12 cellular contexts compared by ENCODE assay signal in the genomic region with DNA sequence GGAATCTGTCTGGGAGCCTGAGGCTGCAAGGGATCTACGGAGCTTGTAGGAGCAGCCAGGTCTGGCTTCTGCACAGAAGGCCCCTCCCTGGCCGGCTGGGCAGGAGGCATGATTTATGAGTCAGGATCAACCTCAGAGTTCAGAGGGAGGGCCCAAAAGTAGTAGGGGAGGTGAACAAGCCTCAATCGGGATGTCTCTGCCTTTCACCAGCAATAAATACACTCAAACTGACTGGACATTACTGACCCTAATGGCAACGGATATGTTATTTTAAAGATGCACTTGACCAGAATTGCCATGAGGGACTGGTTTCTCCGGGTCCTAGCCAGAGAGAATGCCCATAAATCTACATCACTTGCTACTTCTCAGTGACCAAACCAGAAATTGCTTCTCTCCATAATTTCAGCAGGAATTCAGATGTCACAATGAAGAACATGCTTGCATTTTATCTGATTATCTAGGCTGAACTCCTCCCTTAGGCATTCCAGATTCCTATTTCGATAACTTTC.
DNase-seq lines count a peak whose midpoint lies in the region; ATAC-seq and TF ChIP-seq lines count a peak whose summit lies in the region.
"Had no signal": no experiment of that assay in that cellular context is flagged by ENCODE, and none has a peak within 500 bp of the region (broad histone marks: within the 10 kb centered on the region; RNA-seq: fewer than 3 reads in every experiment).

No MANE protein-coding gene starts in this region.

- peak overlapping the region; percentile 73 for H3K27ac Mint-ChIP-seq in progenitor cell of endocrine pancreas
- H3K27ac Mint-ChIP-seq in activated CD8-positive, alpha-beta memory T cell treated with anti-CD3 and anti-CD28 coated beads, Interleukin-2, amount 10 ng/mL, durations not matched to agents 7 days and 5 days: no peak overlapping the region
- H3K27ac Mint-ChIP-seq in activated T-helper 17 cell treated with anti-CD3 and anti-CD28 coated beads, Interleukin-2, amount 50 U/mL, for 72 hours: no peak overlapping the region
- H3K27ac Mint-ChIP-seq: activated CD4-positive, alpha-beta memory T cell treated with anti-CD3 and anti-CD28 coated beads for 36 hours; immature natural killer cell had no signal

- POLR2A ChIA-PET in HEK293 (lab: Yijun Ruan, JAX) (no interaction called here), RWPE1 (lab: Yijun Ruan, JAX; ENCODE audit: low non-redundant PET) (no interaction called here)

- H2AFZ ChIP-seq in Karpas-422 (ENCODE audit: low read length): no peak overlapping the region
- H2AFZ ChIP-seq: parathyroid adenoma had no signal

- H3K36me3 ChIP-seq in HEK293 (ENCODE audit: control insufficient read depth in 2 of 2, insufficient read depth in 1 of 2, low read length in 2 of 2): no peaks in the 10 kb centered on the region
- H3K36me3 ChIP-seq in Karpas-422 (ENCODE audit: insufficient read depth, low read length): no peaks in the 10 kb centered on the region

- H3K9me2 ChIP-seq in Karpas-422 (replicated peaks; ENCODE audit: insufficient read depth, low read length): no peaks in the 10 kb centered on the region

- no peaks in the 10 kb centered on the region for H4K20me1 ChIP-seq in Karpas-422 (ENCODE audit: insufficient read depth, low read depth, low read length)

- no peaks in the 10 kb centered on the region for H3K27me3 ChIP-seq in Karpas-422 (ENCODE audit: low read length)

- H3K4me1 ChIP-seq in HEK293 (ENCODE audit: control insufficient read depth, insufficient read depth, low read length) (no peaks in the 10 kb centered on the region), Karpas-422 (ENCODE audit: low read length) (no peaks in the 10 kb centered on the region)
- H3K4me1 ChIP-seq: parathyroid adenoma had no signal

- H3K9ac ChIP-seq in Karpas-422 (ENCODE audit: low read length): no peak overlapping the region
- H3K9ac ChIP-seq: parathyroid adenoma had no signal

- TF ChIP-seq CTCF in HEK293 (tag by site-specific recombination; IDR thresholded peaks at IDR 0.05) (no peak), RWPE1 (conservative IDR thresholded peaks at IDR 0.05; ENCODE audit: low read depth) (no peak), fibroblast of villous mesenchyme (IDR thresholded peaks at IDR 0.05; ENCODE audit: insufficient read depth, low read depth, low read length) (no peak), progenitor cell of endocrine pancreas (IDR thresholded peaks at IDR 0.05; ENCODE audit: unreplicated experiment) (no peak)

- H3K9me3 ChIP-seq in HEK293 (ENCODE audit: control insufficient read depth, insufficient read depth, low read depth, low read length) (no peaks in the 10 kb centered on the region), Karpas-422 (ENCODE audit: low read length) (no peaks in the 10 kb centered on the region)

- H3K4me3 Mint-ChIP-seq in progenitor cell of endocrine pancreas (ENCODE audit: low read depth): no peak overlapping the region
- H3K4me3 Mint-ChIP-seq in activated CD8-positive, alpha-beta memory T cell treated with anti-CD3 and anti-CD28 coated beads, Interleukin-2, amount 10 ng/mL, durations not matched to agents 7 days and 5 days: no peak overlapping the region
- no peak overlapping the region for H3K4me3 Mint-ChIP-seq in activated T-helper 17 cell treated with anti-CD3 and anti-CD28 coated beads, Interleukin-2, amount 50 U/mL, for 72 hours
- H3K4me3 Mint-ChIP-seq: activated CD4-positive, alpha-beta memory T cell treated with anti-CD3 and anti-CD28 coated beads for 36 hours; immature natural killer cell had no signal

- H3K36me3 Mint-ChIP-seq in progenitor cell of endocrine pancreas (ENCODE audit: insufficient read depth): peaks cover 5% of the 10 kb centered on the region
- H3K36me3 Mint-ChIP-seq in activated CD8-positive, alpha-beta memory T cell treated with anti-CD3 and anti-CD28 coated beads, Interleukin-2, amount 10 ng/mL, durations not matched to agents 7 days and 5 days: peaks cover 4% of the 10 kb centered on the region
- no peaks in the 10 kb centered on the region for H3K36me3 Mint-ChIP-seq in activated T-helper 17 cell treated with anti-CD3 and anti-CD28 coated beads, Interleukin-2, amount 50 U/mL, for 72 hours (ENCODE audit: low read depth)
- H3K36me3 Mint-ChIP-seq: activated CD4-positive, alpha-beta memory T cell treated with anti-CD3 and anti-CD28 coated beads for 36 hours; immature natural killer cell had no signal

- no peaks in the 10 kb centered on the region for H3K27me3 Mint-ChIP-seq in progenitor cell of endocrine pancreas
- H3K27me3 Mint-ChIP-seq in activated CD8-positive, alpha-beta memory T cell treated with anti-CD3 and anti-CD28 coated beads, Interleukin-2, amount 10 ng/mL, durations not matched to agents 7 days and 5 days: no peaks in the 10 kb centered on the region
- H3K27me3 Mint-ChIP-seq in activated T-helper 17 cell treated with anti-CD3 and anti-CD28 coated beads, Interleukin-2, amount 50 U/mL, for 72 hours: no peaks in the 10 kb centered on the region
- H3K27me3 Mint-ChIP-seq: activated CD4-positive, alpha-beta memory T cell treated with anti-CD3 and anti-CD28 coated beads for 36 hours had no signal

- no peak for ATAC-seq in activated CD8-positive, alpha-beta memory T cell treated with anti-CD3 and anti-CD28 coated beads, Interleukin-2, amount 10 ng/mL, durations not matched to agents 7 days and 5 days
- no peak for ATAC-seq in activated T-helper 17 cell treated with anti-CD3 and anti-CD28 coated beads, Interleukin-2, amount 50 U/mL, for 72 hours (replicated peaks)

- H3K79me2 ChIP-seq in Karpas-422 (ENCODE audit: low read length): no peaks in the 10 kb centered on the region
- H3K79me2 ChIP-seq: parathyroid adenoma had no signal

- no peaks in the 10 kb centered on the region for H3K9me3 Mint-ChIP-seq in progenitor cell of endocrine pancreas (ENCODE audit: low read depth)
- no peaks in the 10 kb centered on the region for H3K9me3 Mint-ChIP-seq in activated CD8-positive, alpha-beta memory T cell treated with anti-CD3 and anti-CD28 coated beads, Interleukin-2, amount 10 ng/mL, durations not matched to agents 7 days and 5 days (ENCODE audit: low read depth)
- H3K9me3 Mint-ChIP-seq in activated T-helper 17 cell treated with anti-CD3 and anti-CD28 coated beads, Interleukin-2, amount 50 U/mL, for 72 hours: no peaks in the 10 kb centered on the region
- H3K9me3 Mint-ChIP-seq: activated CD4-positive, alpha-beta memory T cell treated with anti-CD3 and anti-CD28 coated beads for 36 hours; immature natural killer cell had no signal

- CTCF ChIA-PET in HEK293 (lab: Yijun Ruan, JAX): no interaction called here
- CTCF ChIA-PET in RWPE1 (lab: Yijun Ruan, JAX): interaction anchor here (0.6 kb wide), 2 partner anchors 131 to 1522 kb away, joined by 3 to 4 read pairs; no protein-coding TSS in a partner anchor
- CTCF ChIA-PET in activated CD8-positive, alpha-beta memory T cell treated with anti-CD3 and anti-CD28 coated beads, Interleukin-2, amount 10 ng/mL, durations not matched to agents 7 days and 5 days (lab: Charles Lee): no interaction called here

- DNase-seq in RWPE1 (ENCODE audit: low spot score) (peak; percentile 57), fibroblast of villous mesenchyme (ENCODE audit: low read depth) (peak; percentile 73), progenitor cell of endocrine pancreas (ENCODE audit: low spot score, unreplicated experiment) (no peak), NCI-H2081 treated with DMSO at 0.1 percent for 48 hours (lab: John Stamatoyannopoulos, UW) (no peak), Karpas-422 (no peak)
- DNase-seq in activated CD8-positive, alpha-beta memory T cell treated with anti-CD3 and anti-CD28 coated beads, Interleukin-2, amount 10 ng/mL, durations not matched to agents 7 days and 5 days: no peak
- DNase-seq: activated CD4-positive, alpha-beta memory T cell treated with anti-CD3 and anti-CD28 coated beads for 36 hours; immature natural killer cell; NCI-H2171 treated with DMSO at 0.1 percent for 48 hours had no signal

- no peak overlapping the region for H3K4me3 ChIP-seq in HEK293 (ENCODE audit: low read depth, low read length)
- H3K4me3 ChIP-seq in fibroblast of villous mesenchyme (ENCODE audit: low read depth, low read length): no peak overlapping the region
- no peak overlapping the region for H3K4me3 ChIP-seq in Karpas-422 (ENCODE audit: low read length)

- H3K27ac ChIP-seq in HEK293 (ENCODE audit: extremely low read depth, low read depth, low read length) (no peak overlapping the region), RWPE1 (peak overlapping the region; percentile 33; the same call in 1 of the 2 replicates), Karpas-422 (ENCODE audit: low read length) (no peak overlapping the region)
- H3K27ac ChIP-seq: parathyroid adenoma had no signal

- H3K4me2 ChIP-seq in Karpas-422 (ENCODE audit: low read depth, low read length, poor library complexity, severe bottlenecking): no peak overlapping the region

- peaks cover 10% of the 10 kb centered on the region for H3K4me1 Mint-ChIP-seq in progenitor cell of endocrine pancreas (ENCODE audit: low read depth)
- H3K4me1 Mint-ChIP-seq in activated CD8-positive, alpha-beta memory T cell treated with anti-CD3 and anti-CD28 coated beads, Interleukin-2, amount 10 ng/mL, durations not matched to agents 7 days and 5 days: peaks cover 13% of the 10 kb centered on the region
- no peaks in the 10 kb centered on the region for H3K4me1 Mint-ChIP-seq in activated T-helper 17 cell treated with anti-CD3 and anti-CD28 coated beads, Interleukin-2, amount 50 U/mL, for 72 hours

TF ChIP-seq in HEK293, 187 proteins besides CTCF, POLR2A, EP300 and RAD21 (continues in another document):
- TF ChIP-seq ZNF785 (tag by site-specific recombination; IDR thresholded peaks at IDR 0.05) (no peak), TCF7L2 (IDR thresholded peaks at IDR 0.05; ENCODE audit: borderline replicate concordance, low read depth, low read length) (no peak), ZNF621 (tag by site-specific recombination; IDR thresholded peaks at IDR 0.05) (no peak), ZNF10 (tag by site-specific recombination; IDR thresholded peaks at IDR 0.05) (no peak), MEIS1 (CRISPR knock-in tag; IDR thresholded peaks at IDR 0.05; ENCODE audit: borderline replicate concordance) (peak; percentile 21; the same call in 1 of the 2 replicates)

Comparison
In these comparisons a context has a peak if more than half of its experiments do, and no peak if none do; other contexts are left out.
1. DNase-seq: peak in RWPE1 (single experiment) and fibroblast of villous mesenchyme (single experiment); none in progenitor cell of endocrine pancreas (single experiment), activated CD8-positive, alpha-beta memory T cell treated with anti-CD3 and anti-CD28 coated beads, Interleukin-2, amount 10 ng/mL, durations not matched to agents 7 days and 5 days (single experiment), NCI-H2081 treated with DMSO at 0.1 percent for 48 hours (single experiment) and Karpas-422 (single experiment).